ENCODE assay signal across 2 cellular contexts in genomic region chr2:74505448-74506246, GRCh38.
TF ChIP-seq lines count a peak whose summit lies in the region.

No MANE protein-coding gene starts in this region.

TF ChIP-seq in neural cell, 6 proteins besides CTCF, POLR2A, EP300 and RAD21 (continued from another document):
- TF ChIP-seq REST (IDR thresholded peaks at IDR 0.05; ENCODE audit: borderline replicate concordance) (no peak), TAF1 (IDR thresholded peaks at IDR 0.05; ENCODE audit: low read depth) (no peak), POLR2AphosphoS5 (IDR thresholded peaks at IDR 0.05) (no peak), MXI1 (conservative IDR thresholded peaks at IDR 0.05; ENCODE audit: poor library complexity, severe bottlenecking) (no peak)
TF ChIP-seq in neural cell: peak in this region for 0.

TF ChIP-seq in WTC11, 78 proteins besides CTCF, POLR2A, EP300 and RAD21 (continued from another document):
- TF ChIP-seq IRF1 (CRISPR knock-in tag; IDR thresholded peaks at IDR 0.05), result no peak
- TF ChIP-seq OVOL2 (CRISPR knock-in tag; IDR thresholded peaks at IDR 0.05; ENCODE audit: borderline replicate concordance), result no peak
- TF ChIP-seq ZNF425 (CRISPR knock-in tag; conservative IDR thresholded peaks at IDR 0.05), result no peak
- TF ChIP-seq IRF2 (CRISPR knock-in tag; IDR thresholded peaks at IDR 0.05; ENCODE audit: borderline replicate concordance, low read depth), result no peak
- TF ChIP-seq ATF1 (CRISPR knock-in tag; IDR thresholded peaks at IDR 0.05), result no peak
- TF ChIP-seq NR1H2 (CRISPR knock-in tag; IDR thresholded peaks at IDR 0.05), result no peak
- no peak for TF ChIP-seq ZBTB43 (CRISPR knock-in tag; IDR thresholded peaks at IDR 0.05)
- TF ChIP-seq GTF2I (CRISPR knock-in tag; conservative IDR thresholded peaks at IDR 0.05), result no peak
- TF ChIP-seq ATF3 (CRISPR knock-in tag; conservative IDR thresholded peaks at IDR 0.05), result no peak
- no peak for TF ChIP-seq ZNF263 (CRISPR knock-in tag; IDR thresholded peaks at IDR 0.05; ENCODE audit: low read depth)
- no peak for TF ChIP-seq E2F4 (CRISPR knock-in tag; IDR thresholded peaks at IDR 0.05; ENCODE audit: borderline replicate concordance, low read depth)
- no peak for TF ChIP-seq ZNF121 (CRISPR knock-in tag; IDR thresholded peaks at IDR 0.05)
- no peak for TF ChIP-seq CDX4 (CRISPR knock-in tag; IDR thresholded peaks at IDR 0.05; ENCODE audit: borderline replicate concordance)
